Comparison of ENCODE assay signal across 19 cellular contexts in the genomic region with DNA sequence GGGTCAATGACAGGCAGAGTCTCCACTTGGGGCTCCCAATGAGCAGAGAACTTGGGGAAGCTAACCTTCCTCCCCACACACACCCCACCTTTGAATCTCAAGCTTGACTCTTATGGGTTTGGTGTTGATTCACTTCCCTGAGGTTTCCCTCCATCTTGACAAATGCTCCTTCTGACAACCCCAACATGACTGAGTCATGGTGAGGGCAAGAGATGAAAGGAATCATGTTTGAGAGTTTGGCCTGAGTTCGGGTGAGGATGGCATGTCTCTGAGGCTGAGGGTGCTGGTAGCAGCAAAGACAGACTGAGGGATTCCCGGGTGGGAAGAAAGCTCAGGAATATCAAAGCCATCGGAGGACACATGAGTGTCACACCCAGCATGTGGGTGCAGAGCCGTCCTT. TPM values are rescaled to one million over a fixed set of nuclear protein-coding genes. Genes with fewer than 3 reads are reported as not detected.
DNase-seq lines count a peak whose midpoint lies in the region; ATAC-seq and TF ChIP-seq lines count a peak whose summit lies in the region.
"Had no signal": no experiment of that assay in that cellular context is flagged by ENCODE, and none has a peak within 500 bp of the region (broad histone marks: within the 10 kb centered on the region; RNA-seq: fewer than 3 reads in every experiment).

No MANE protein-coding gene starts in this region.

- H3K9me3 Mint-ChIP-seq in HFFc6, result no peaks in the 10 kb centered on the region
- H3K9me3 Mint-ChIP-seq: CD4-positive, CD25-positive, alpha-beta regulatory T cell; GM23338 had no signal

- H3K27ac Mint-ChIP-seq in HFFc6, result no peak overlapping the region
- H3K27ac Mint-ChIP-seq: CD4-positive, CD25-positive, alpha-beta regulatory T cell; GM23338 had no signal

- no peak overlapping the region for H3K4me3 Mint-ChIP-seq in HFFc6
- H3K4me3 Mint-ChIP-seq: CD4-positive, CD25-positive, alpha-beta regulatory T cell; GM23338 had no signal

- ATAC-seq in GM21737 (IDR thresholded peaks at IDR 0.05; ENCODE audit: unreplicated experiment), result no peak
- no peak for ATAC-seq in GM18907 (IDR thresholded peaks at IDR 0.05; ENCODE audit: unreplicated experiment)
- ATAC-seq: GM23338, Right ventricle myocardium inferior had no signal

- TF ChIP-seq CTCF in HFFc6 (IDR thresholded peaks at IDR 0.05), result no peak

- H3K4me1 Mint-ChIP-seq in HFFc6 (ENCODE audit: low read depth), result peaks cover 40% of the 10 kb centered on the region

- H3K36me3 Mint-ChIP-seq in HFFc6 (ENCODE audit: low read depth), result no peaks in the 10 kb centered on the region
- H3K36me3 Mint-ChIP-seq: CD4-positive, CD25-positive, alpha-beta regulatory T cell had no signal

- H3K27me3 Mint-ChIP-seq in HFFc6 (ENCODE audit: insufficient read depth), result peaks cover 18% of the 10 kb centered on the region

- DNase-seq in A172 (ENCODE audit: low spot score), result peak; percentile 47
- peak; percentile 20 for DNase-seq in HFFc6
- peak; percentile 76 for DNase-seq in amniotic epithelial cell (ENCODE audit: low read depth)
- DNase-seq in kidney tubule cell (ENCODE audit: low spot score), result peak; percentile 26
- DNase-seq in OCI-M1 (lab: John Stamatoyannopoulos, UW), result no peak
- DNase-seq in NCI-H2196 (lab: John Stamatoyannopoulos, UW; ENCODE audit: unreplicated experiment), result no peak
- DNase-seq: CD4-positive, CD25-positive, alpha-beta regulatory T cell; DMS79; GF-D8; Karpas-422; NCI-H1436 treated with DMSO at 0.1 percent for 48 hours; NCI-H2081; NCI-H446; NCI-H748 treated with DMSO at 0.1 percent for 48 hours; SK-N-SH had no signal

RNA-seq across cellular contexts. Expression of a gene that starts 18.7 kb away (rescaled TPM):
- total RNA-seq in A172 (2014; rRNA removed; shearing (Covaris generic)), result not detected in 2 replicates
- total RNA-seq in HFFc6 (2021; fragmentation: NEBNext Ultra II Directional; extraction: Animal tissue kit (Norgen Biotek cat#: 25700)), result not detected
- total RNA-seq: CD4-positive, CD25-positive, alpha-beta regulatory T cell; GM23338; Right ventricle myocardium inferior had no signal

RNA-seq across cellular contexts. Expression of a gene that starts 25.1 kb away (rescaled TPM):
- total RNA-seq in A172 (2014; rRNA removed; shearing (Covaris generic)), result 8.5 and 11.5 TPM in 2 replicates
- total RNA-seq in HFFc6 (2021; fragmentation: NEBNext Ultra II Directional; extraction: Animal tissue kit (Norgen Biotek cat#: 25700)), result 100 to 1,000 TPM in 2 of 6 experiments, 10 to 100 TPM in 4; 45.7 to 244 (median 50.6) TPM
- total RNA-seq: CD4-positive, CD25-positive, alpha-beta regulatory T cell had no signal

RNA-seq across cellular contexts. Expression of a gene that starts 33.5 kb away (rescaled TPM):
- total RNA-seq in A172 (2014; rRNA removed; shearing (Covaris generic)), result not detected in 2 replicates
- total RNA-seq in HFFc6 (2021; fragmentation: NEBNext Ultra II Directional; extraction: Animal tissue kit (Norgen Biotek cat#: 25700)), result 1 to 10 TPM in 4 of 6 experiments, under 1 TPM in 2; 0.14 to 2.0 (median 1.5) TPM
- total RNA-seq: CD4-positive, CD25-positive, alpha-beta regulatory T cell; GM23338; Right ventricle myocardium inferior had no signal

RNA-seq across cellular contexts. Expression of a gene that starts 34.5 kb away (rescaled TPM):
- total RNA-seq in A172 (2014; rRNA removed; shearing (Covaris generic)), result 29.8 and 31.9 TPM in 2 replicates
- total RNA-seq in HFFc6 (2021; fragmentation: NEBNext Ultra II Directional; extraction: Animal tissue kit (Norgen Biotek cat#: 25700)), result 1 to 10 TPM; 5.0 to 8.6 (median 6.9) TPM
- total RNA-seq: CD4-positive, CD25-positive, alpha-beta regulatory T cell; Right ventricle myocardium inferior had no signal

RNA-seq across cellular contexts. Expression of a gene that starts 47.8 kb away (rescaled TPM):
- total RNA-seq in A172 (2014; rRNA removed; shearing (Covaris generic)), result 2.7 and 2.8 TPM in 2 replicates
- total RNA-seq in HFFc6 (2021; fragmentation: NEBNext Ultra II Directional; extraction: Animal tissue kit (Norgen Biotek cat#: 25700)), result not detected
- total RNA-seq: CD4-positive, CD25-positive, alpha-beta regulatory T cell; GM23338; Right ventricle myocardium inferior had no signal

Comparison
In these comparisons a context has a peak if more than half of its experiments do, and no peak if none do; other contexts are left out.
1. DNase-seq: peak in A172 (single experiment), HFFc6 (single experiment), amniotic epithelial cell (single experiment) and kidney tubule cell (single experiment); none in OCI-M1 (single experiment) and NCI-H2196 (single experiment).